ENCODE assay signal across 1 cellular context in genomic region chrX:1481636-1482529, GRCh38.
TF ChIP-seq lines count a peak whose summit lies in the region.

No MANE protein-coding gene starts in this region.

TF ChIP-seq in A549, 52 proteins besides CTCF, POLR2A, EP300 and RAD21 (continued from another document):
- TF ChIP-seq E2F6 (IDR thresholded peaks at IDR 0.05; ENCODE audit: borderline replicate concordance, low read depth) (peak; percentile 64; the same call in 1 of the 2 replicates), GATA3 (IDR thresholded peaks at IDR 0.05; ENCODE audit: borderline replicate concordance) (0 out of 2 replicates have a peak, but pooled peaks have one; percentile 40)
TF ChIP-seq in A549: peak in this region for 6.
